In genomic region chrX:74372272-74372671, GRCh38 we compare ENCODE assay signal across 21 cellular contexts. TPM values are rescaled to one million over a fixed set of nuclear protein-coding genes. Genes with fewer than 3 reads are reported as not detected.
"Had no signal": no experiment of that assay in that cellular context is flagged by ENCODE, and none has a peak within 500 bp of the region (broad histone marks: within the 10 kb centered on the region; RNA-seq: fewer than 3 reads in every experiment).

No MANE protein-coding gene starts in this region.

- ATAC-seq: effector memory CD8-positive, alpha-beta T cell; left lobe of liver; natural killer cell had no signal

- H3K4me3 Mint-ChIP-seq: dendritic cell treated with granulocyte-macrophage colony-stimulating factor and Interleukin-4, amounts not matched to agents 40 ng/mL and 50 ng/mL, for 4 days; effector memory CD8-positive, alpha-beta T cell; memory B cell; mesothelial cell of epicardium; natural killer cell; neural crest cell had no signal

- FAIRE-seq: colon, small intestine had no signal

- H3K27ac Mint-ChIP-seq: dendritic cell treated with granulocyte-macrophage colony-stimulating factor and Interleukin-4, amounts not matched to agents 40 ng/mL and 50 ng/mL, for 4 days; effector memory CD8-positive, alpha-beta T cell; memory B cell; mesothelial cell of epicardium; natural killer cell had no signal

- H3K36me3 ChIP-seq: ovary, right atrium auricular region, tibial artery, upper lobe of left lung, uterus had no signal

- H3K27me3 ChIP-seq: ovary, right atrium auricular region, tibial artery, upper lobe of left lung had no signal

- H3K9me3 Mint-ChIP-seq: dendritic cell treated with granulocyte-macrophage colony-stimulating factor and Interleukin-4, amounts not matched to agents 40 ng/mL and 50 ng/mL, for 4 days; effector memory CD8-positive, alpha-beta T cell; memory B cell; natural killer cell had no signal

- H3K4me1 Mint-ChIP-seq: memory B cell, mesothelial cell of epicardium, natural killer cell, neural crest cell had no signal

- H3K27me3 Mint-ChIP-seq: dendritic cell treated with granulocyte-macrophage colony-stimulating factor and Interleukin-4, amounts not matched to agents 40 ng/mL and 50 ng/mL, for 4 days; effector memory CD8-positive, alpha-beta T cell; memory B cell had no signal

- H3K9me3 ChIP-seq: ovary, right atrium auricular region, tibial artery, upper lobe of left lung, uterus had no signal

- H3K36me3 Mint-ChIP-seq: memory B cell, mesothelial cell of epicardium, natural killer cell had no signal

- H3K27ac ChIP-seq: ovary, right atrium auricular region, tibial artery, upper lobe of left lung, uterus had no signal

- H3K4me3 ChIP-seq: ovary, right atrium auricular region, tibial artery, upper lobe of left lung, uterus had no signal

- DNase-seq: effector memory CD8-positive, alpha-beta T cell; erythroblast; foreskin melanocyte; head of caudate nucleus; hippocampal formation; kidney glomerular epithelial cell; natural killer cell; ovary; small intestine; stimulated activated CD4-positive, alpha-beta T cell treated with anti-CD3 and anti-CD28 coated beads, Interleukin-12 subunit alpha, Interleukin-12 subunit beta, amount 100 ng/mL, for 4 hours; stimulated activated naive CD4-positive, alpha-beta T cell; tibial artery; upper lobe of left lung; uterus had no signal

- H3K4me1 ChIP-seq: right atrium auricular region, tibial artery, upper lobe of left lung, uterus had no signal

RNA-seq across cellular contexts. Expression of gene SLC16A2, which starts 49.0 kb away (rescaled TPM):
- total RNA-seq: natural killer cell had no signal
